ENCODE assay signal across 17 cellular contexts in genomic region chr1:30407030-30407861, GRCh38.
DNase-seq lines count a peak whose midpoint lies in the region; ATAC-seq and TF ChIP-seq lines count a peak whose summit lies in the region.
"Had no signal": no experiment of that assay in that cellular context is flagged by ENCODE, and none has a peak within 500 bp of the region (broad histone marks: within the 10 kb centered on the region; RNA-seq: fewer than 3 reads in every experiment).

No MANE protein-coding gene starts in this region.

- H3K36me3 ChIP-seq in esophagus muscularis mucosa (no peaks in the 10 kb centered on the region), stomach (no peaks in the 10 kb centered on the region)

- peak; percentile 11 for DNase-seq in activated T-cell treated with anti-CD3 and anti-CD28 coated beads, Interleukin-2, amount 50 U/mL, for 24 hours
- DNase-seq in activated T-cell treated with anti-CD3 and anti-CD28 coated beads for 4 hours, result no peak
- DNase-seq in M059J (ENCODE audit: low read depth), result peak; percentile 43
- peak; percentile 84 for DNase-seq in esophagus muscularis mucosa (ENCODE audit: extremely low spot score)
- peak; percentile 17 for DNase-seq in stomach
- no peak for DNase-seq in SIG-M5 treated with dmso at 0.1 percent for 504 hours (lab: John Stamatoyannopoulos, UW; ENCODE audit: unreplicated experiment)
- no peak for DNase-seq in GM13976 (ENCODE audit: low spot score)
- DNase-seq: cerebellar nuclear complex; foreskin melanocyte; KG1; naive B cell; NCI-H1105; psoas muscle; stimulated activated CD4-positive, alpha-beta T cell treated with anti-CD3 and anti-CD28 coated beads, Interleukin-15, amount 100 ng/mL, for 24 hours; stimulated activated naive CD8-positive, alpha-beta T cell treated with anti-CD3 and anti-CD28 coated beads, Interleukin-15, amount 100 ng/mL, for 72 hours had no signal

- 50% methylated on average over 15 of the region's 17 CpGs for whole genome bisulfite sequencing in esophagus muscularis mucosa
- 34 to 51% (median 42%) methylated on average over 11 to 17 of the region's 17 CpGs for WGBS in stomach, 5 donors

- H3K4me1 Mint-ChIP-seq in activated T-cell treated with anti-CD3 and anti-CD28 coated beads, Interleukin-2, amount 50 U/mL, for 24 hours (ENCODE audit: low read depth), result no peaks in the 10 kb centered on the region
- H3K4me1 Mint-ChIP-seq: naive B cell; stimulated activated naive CD8-positive, alpha-beta T cell treated with anti-CD3 and anti-CD28 coated beads, Interleukin-15, amount 100 ng/mL, for 72 hours had no signal

- H3K27ac ChIP-seq in esophagus muscularis mucosa (replicated peaks in 1 of 4) (no peak overlapping the region), stomach (no peak overlapping the region)
- H3K27ac ChIP-seq: psoas muscle had no signal

- TF ChIP-seq EP300 in esophagus muscularis mucosa (IDR thresholded peaks at IDR 0.05) (no peak), stomach (IDR thresholded peaks at IDR 0.05) (no peak)

- H3K9me3 ChIP-seq in esophagus muscularis mucosa (no peaks in the 10 kb centered on the region), stomach (no peaks in the 10 kb centered on the region)
- H3K9me3 ChIP-seq: psoas muscle had no signal

- H3K9me3 Mint-ChIP-seq in activated T-cell treated with anti-CD3 and anti-CD28 coated beads, Interleukin-2, amount 50 U/mL, for 24 hours, result no peaks in the 10 kb centered on the region
- H3K9me3 Mint-ChIP-seq: naive B cell; stimulated activated naive CD8-positive, alpha-beta T cell treated with anti-CD3 and anti-CD28 coated beads, Interleukin-15, amount 100 ng/mL, for 72 hours; T-helper 1 cell treated with Interleukin-12 subunit alpha and Interleukin-12 subunit beta and Interleukin-4 antibody, amounts not matched to agents 30 μg/mL and 1 μg/mL, for 36 hours had no signal

- no peak for ATAC-seq in HG02973 (IDR thresholded peaks at IDR 0.05; ENCODE audit: unreplicated experiment)
- ATAC-seq: psoas muscle; stimulated activated naive CD8-positive, alpha-beta T cell treated with anti-CD3 and anti-CD28 coated beads, Interleukin-15, amount 100 ng/mL, for 72 hours had no signal

- H3K4me1 ChIP-seq in esophagus muscularis mucosa, result no peaks in the 10 kb centered on the region
- H3K4me1 ChIP-seq in stomach, result no peaks in the 10 kb centered on the region
- H3K4me1 ChIP-seq: psoas muscle had no signal

- TF ChIP-seq POLR2A in esophagus muscularis mucosa (IDR thresholded peaks at IDR 0.05; ENCODE audit: low read depth), result no peak
- TF ChIP-seq POLR2A in stomach (IDR thresholded peaks at IDR 0.05), result no peak

- no peak overlapping the region for H3K4me3 Mint-ChIP-seq in activated T-cell treated with anti-CD3 and anti-CD28 coated beads, Interleukin-2, amount 50 U/mL, for 24 hours
- H3K4me3 Mint-ChIP-seq: naive B cell; stimulated activated naive CD8-positive, alpha-beta T cell treated with anti-CD3 and anti-CD28 coated beads, Interleukin-15, amount 100 ng/mL, for 72 hours; T-helper 1 cell treated with Interleukin-12 subunit alpha and Interleukin-12 subunit beta and Interleukin-4 antibody, amounts not matched to agents 30 μg/mL and 1 μg/mL, for 36 hours had no signal

- in situ Hi-C loops in GM13976 (cut with MboI; ENCODE audit: low sequenced_read_pairs, unreplicated experiment), result no loop called here

- H3K27me3 ChIP-seq in esophagus muscularis mucosa (peaks cover 0 to 51% (median 0%) of the 10 kb centered on the region in 4 donors), stomach (peaks cover 3 to 61% (median 10%) of the 10 kb centered on the region in 3 donors)

- H3K27ac Mint-ChIP-seq in activated T-cell treated with anti-CD3 and anti-CD28 coated beads, Interleukin-2, amount 50 U/mL, for 24 hours, result no peak overlapping the region
- H3K27ac Mint-ChIP-seq: naive B cell; stimulated activated naive CD8-positive, alpha-beta T cell treated with anti-CD3 and anti-CD28 coated beads, Interleukin-15, amount 100 ng/mL, for 72 hours; T-helper 1 cell treated with Interleukin-12 subunit alpha and Interleukin-12 subunit beta and Interleukin-4 antibody, amounts not matched to agents 30 μg/mL and 1 μg/mL, for 36 hours had no signal

- H3K4me3 ChIP-seq in esophagus muscularis mucosa (no peak overlapping the region), stomach (no peak overlapping the region)
- H3K4me3 ChIP-seq: psoas muscle had no signal

- H3K27me3 Mint-ChIP-seq in activated T-cell treated with anti-CD3 and anti-CD28 coated beads, Interleukin-2, amount 50 U/mL, for 24 hours, result peaks cover 9% of the 10 kb centered on the region

- no peak for TF ChIP-seq CTCF in esophagus muscularis mucosa (IDR thresholded peaks at IDR 0.05)
- TF ChIP-seq CTCF in stomach (IDR thresholded peaks at IDR 0.05), result no peak
- no peak for TF ChIP-seq CTCF in GM13976 (IDR thresholded peaks at IDR 0.05; ENCODE audit: borderline replicate concordance, control extremely low read depth, extremely low read depth, insufficient read depth, missing control alignments)

- no peaks in the 10 kb centered on the region for H3K36me3 Mint-ChIP-seq in activated T-cell treated with anti-CD3 and anti-CD28 coated beads, Interleukin-2, amount 50 U/mL, for 24 hours (ENCODE audit: low read depth)
- H3K36me3 Mint-ChIP-seq: naive B cell had no signal

- intact Hi-C loops in esophagus muscularis mucosa (cut with DNase I), result no loop called here
- intact Hi-C loops in stomach (cut with DNase I; ENCODE audit: low total_unique reads), result no loop called here

Comparison
In these comparisons a context has a peak if more than half of its experiments do, and no peak if none do; other contexts are left out.
1. DNase-seq: peak in activated T-cell treated with anti-CD3 and anti-CD28 coated beads, Interleukin-2, amount 50 U/mL, for 24 hours (single experiment), M059J (single experiment), esophagus muscularis mucosa (single experiment) and stomach (single experiment); none in activated T-cell treated with anti-CD3 and anti-CD28 coated beads for 4 hours (single experiment), SIG-M5 treated with dmso at 0.1 percent for 504 hours (single experiment) and GM13976 (single experiment).